ENCODE assay signal across 1 cellular context in genomic region chr2:27217173-27218121, GRCh38.
A peak's percentile ranks its signal among the peaks of the same experiment; 100 is the strongest.
TF ChIP-seq lines count a peak whose summit lies in the region.

Gene CAD, plus strand, starts transcription at chr2:27217369. Its CDS starts 183 bp downstream, at chr2:27217552.

TF ChIP-seq in HepG2, 621 proteins besides CTCF, POLR2A, EP300 and RAD21 (continued from another document and continues in another):
- TF ChIP-seq GABPA (IDR thresholded peaks at IDR 0.05; ENCODE audit: low read depth, low read length) (no peak), GABPA (CRISPR knock-in tag; IDR thresholded peaks at IDR 0.05; ENCODE audit: low read depth) (no peak), TAF15 (IDR thresholded peaks at IDR 0.05; ENCODE audit: low read depth, low read length, poor library complexity, severe bottlenecking) (no peak), NCOA5 (CRISPR knock-in tag; IDR thresholded peaks at IDR 0.05) (no peak), POLR2AphosphoS2 (IDR thresholded peaks at IDR 0.05; ENCODE audit: low read depth, low read length) (no peak), SAP130 (CRISPR knock-in tag; IDR thresholded peaks at IDR 0.05; ENCODE audit: low read depth) (peak; percentile 84), U2AF1 (optimal IDR thresholded peaks at IDR 0.05; ENCODE audit: low read depth, low read length) (no peak), MED1 (CRISPR knock-in tag; IDR thresholded peaks at IDR 0.05) (peak; percentile 49; the same call in 1 of the 2 replicates), ZNF781 (CRISPR knock-in tag; IDR thresholded peaks at IDR 0.05; ENCODE audit: borderline replicate concordance, not compliant biosample characterization) (peak; percentile 34), REPIN1 (CRISPR knock-in tag; IDR thresholded peaks at IDR 0.05; ENCODE audit: borderline replicate concordance, low read depth) (peak; percentile 85), ZNF724P (CRISPR knock-in tag; IDR thresholded peaks at IDR 0.05; ENCODE audit: borderline replicate concordance) (no peak), ETV6 (CRISPR knock-in tag; conservative IDR thresholded peaks at IDR 0.05) (0 out of 2 replicates have a peak, but pooled peaks have one; percentile 58), HIC2 (CRISPR knock-in tag; IDR thresholded peaks at IDR 0.05; ENCODE audit: low read depth) (no peak), ATM (IDR thresholded peaks at IDR 0.05; ENCODE audit: borderline replicate concordance) (no peak), SKIL (CRISPR knock-in tag; IDR thresholded peaks at IDR 0.05; ENCODE audit: borderline replicate concordance) (no peak), CREM (IDR thresholded peaks at IDR 0.05) (no peak), CREM (CRISPR knock-in tag; IDR thresholded peaks at IDR 0.05) (no peak), FOXK1 (CRISPR knock-in tag; IDR thresholded peaks at IDR 0.05; ENCODE audit: borderline replicate concordance, low read depth) (no peak), NFAT5 (CRISPR knock-in tag; IDR thresholded peaks at IDR 0.05) (peak; percentile 68; the same call in 1 of the 2 replicates), TFDP1 (CRISPR knock-in tag; IDR thresholded peaks at IDR 0.05; ENCODE audit: borderline replicate concordance) (peak; percentile 92), KLF6 (CRISPR knock-in tag; IDR thresholded peaks at IDR 0.05) (0 out of 2 replicates have a peak, but pooled peaks have one; percentile 58), NR2C2 (CRISPR knock-in tag; IDR thresholded peaks at IDR 0.05; ENCODE audit: borderline replicate concordance) (peak; percentile 18; the same call in 1 of the 2 replicates), ZSCAN29 (CRISPR knock-in tag; conservative IDR thresholded peaks at IDR 0.05) (no peak), AGO2 (optimal IDR thresholded peaks at IDR 0.05; ENCODE audit: low read depth, low read length) (peak; percentile 98), CHCHD3 (CRISPR knock-in tag; IDR thresholded peaks at IDR 0.05) (no peak), ZNF451 (CRISPR knock-in tag; IDR thresholded peaks at IDR 0.05) (peak; percentile 89), STAT6 (CRISPR knock-in tag; IDR thresholded peaks at IDR 0.05; ENCODE audit: borderline replicate concordance) (no peak), FOXK2 (IDR thresholded peaks at IDR 0.05) (no peak), CBX5 (CRISPR knock-in tag; IDR thresholded peaks at IDR 0.05; ENCODE audit: borderline replicate concordance) (no peak), SMARCE1 (IDR thresholded peaks at IDR 0.05; ENCODE audit: borderline replicate concordance) (no peak), ZMYM3 (CRISPR knock-in tag; IDR thresholded peaks at IDR 0.05) (no peak), ZNF205 (CRISPR knock-in tag; IDR thresholded peaks at IDR 0.05) (peak; percentile 50; the same call in 1 of the 2 replicates), SRSF1 (optimal IDR thresholded peaks at IDR 0.05; ENCODE audit: low read depth, low read length) (no peak), ZFP91 (CRISPR knock-in tag; IDR thresholded peaks at IDR 0.05; ENCODE audit: borderline replicate concordance) (peak; percentile 84), ZNF143 (CRISPR knock-in tag; IDR thresholded peaks at IDR 0.05) (peak; percentile 54; the same call in 1 of the 2 replicates), ZNF619 (CRISPR knock-in tag; IDR thresholded peaks at IDR 0.05) (peak; percentile 79; the same call in 1 of the 2 replicates), MNT (IDR thresholded peaks at IDR 0.05) (peak; percentile 71), CHD2 (IDR thresholded peaks at IDR 0.05; ENCODE audit: low read depth, low read length) (no peak), ZNF33B (CRISPR knock-in tag; IDR thresholded peaks at IDR 0.05) (no peak), ZNF3 (CRISPR knock-in tag; IDR thresholded peaks at IDR 0.05) (no peak), THAP11 (CRISPR knock-in tag; IDR thresholded peaks at IDR 0.05) (peak; percentile 62; the same call in 1 of the 2 replicates), ZBTB4 (CRISPR knock-in tag; IDR thresholded peaks at IDR 0.05; ENCODE audit: borderline replicate concordance) (0 out of 2 replicates have a peak, but pooled peaks have one; percentile 61), GTF3A (CRISPR knock-in tag; conservative IDR thresholded peaks at IDR 0.05) (no peak), RARG (CRISPR knock-in tag; IDR thresholded peaks at IDR 0.05; ENCODE audit: low read depth) (no peak), CBX1 (IDR thresholded peaks at IDR 0.05; ENCODE audit: low read depth) (peak; percentile 53), ARID2 (CRISPR knock-in tag; IDR thresholded peaks at IDR 0.05; ENCODE audit: borderline replicate concordance) (no peak), NFE2 (CRISPR knock-in tag; IDR thresholded peaks at IDR 0.05) (no peak)
